In the genomic region with DNA sequence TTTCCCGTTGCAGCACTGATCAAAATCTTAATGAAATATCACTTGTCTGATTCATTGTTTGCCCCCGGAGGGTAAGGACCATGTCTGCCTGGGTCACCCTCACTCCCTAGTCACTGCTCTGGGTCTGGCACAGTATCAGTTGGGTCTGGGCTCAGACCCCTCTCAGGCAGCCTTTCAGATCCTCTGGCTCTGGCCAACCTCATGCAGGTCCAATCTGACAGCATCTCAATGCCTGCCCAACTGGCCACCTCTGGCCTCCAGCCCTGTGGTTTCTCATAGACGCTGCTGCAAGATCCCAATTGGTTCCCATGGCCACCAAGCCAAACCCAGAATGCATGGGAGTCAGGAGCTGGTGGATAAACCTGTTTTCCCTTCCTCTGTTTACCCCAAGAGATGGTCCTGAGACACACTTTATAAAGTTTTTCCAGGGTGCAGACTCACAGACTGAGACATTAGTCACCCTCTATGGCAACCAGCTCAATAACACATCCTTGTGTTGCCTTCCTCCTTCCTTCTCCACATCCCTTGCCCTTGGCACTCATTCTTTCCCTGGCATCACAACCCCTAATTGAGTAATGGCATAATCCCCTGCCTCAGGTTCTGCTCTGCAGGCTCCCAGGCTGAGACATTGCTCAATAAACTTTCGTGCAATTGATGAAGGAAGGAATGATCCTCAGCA, we compare ENCODE assay signal across 29 cellular contexts.
"Had no signal": no experiment of that assay in that cellular context is flagged by ENCODE, and none has a peak within 500 bp of the region (broad histone marks: within the 10 kb centered on the region; RNA-seq: fewer than 3 reads in every experiment).

No MANE protein-coding gene starts in this region.

- ATAC-seq: activated T-cell treated with anti-CD3 and anti-CD28 coated beads, Interleukin-2, amount 50 U/mL, for 4 hours; heart left ventricle; left colon; mucosa of descending colon had no signal

- H3K27ac ChIP-seq: epithelial cell of prostate, heart left ventricle, sigmoid colon, testis, vagina, WERI-Rb-1 had no signal

- H3K4me3 Mint-ChIP-seq: activated naive CD4-positive, alpha-beta T cell treated with anti-CD3 and anti-CD28 coated beads for 36 hours; activated naive CD8-positive, alpha-beta T cell treated with anti-CD3 and anti-CD28 coated beads, Interleukin-2, amount 10 ng/mL, durations not matched to agents 7 days and 5 days; activated T-cell treated with anti-CD3 and anti-CD28 coated beads, Interleukin-2, amount 50 U/mL, for 4 hours; nephron progenitor cell; T-helper 2 cell treated with Interferon-gamma antibody and Interleukin-4, amounts not matched to agents 5 μg/mL and 100 μg/mL, for 36 hours; type B pancreatic cell had no signal

- H3K27ac Mint-ChIP-seq: activated naive CD4-positive, alpha-beta T cell treated with anti-CD3 and anti-CD28 coated beads for 36 hours; activated naive CD8-positive, alpha-beta T cell treated with anti-CD3 and anti-CD28 coated beads, Interleukin-2, amount 10 ng/mL, durations not matched to agents 7 days and 5 days; nephron progenitor cell; progenitor cell of endocrine pancreas; T-helper 2 cell treated with Interferon-gamma antibody and Interleukin-4, amounts not matched to agents 5 μg/mL and 100 μg/mL, for 36 hours; type B pancreatic cell had no signal

- FAIRE-seq: TTC549 had no signal

- H3K9me3 Mint-ChIP-seq: activated naive CD4-positive, alpha-beta T cell treated with anti-CD3 and anti-CD28 coated beads for 36 hours; activated naive CD8-positive, alpha-beta T cell treated with anti-CD3 and anti-CD28 coated beads, Interleukin-2, amount 10 ng/mL, durations not matched to agents 7 days and 5 days; activated T-cell treated with anti-CD3 and anti-CD28 coated beads, Interleukin-2, amount 50 U/mL, for 4 hours; nephron progenitor cell; T-helper 2 cell treated with Interferon-gamma antibody and Interleukin-4, amounts not matched to agents 5 μg/mL and 100 μg/mL, for 36 hours; type B pancreatic cell had no signal

- H3K36me3 ChIP-seq: heart left ventricle, sigmoid colon, vagina had no signal

- DNase-seq: activated CD4-positive, alpha-beta T cell treated with anti-CD3 and anti-CD28 coated beads, Interleukin-2, amount 50 U/mL, for 1 hour; activated CD4-positive, CD25-positive, alpha-beta regulatory T cell treated with anti-CD3 and anti-CD28 coated beads, Interleukin-2, amount 50 U/mL, for 72 hours; activated CD8-positive, alpha-beta memory T cell treated with anti-CD3 and anti-CD28 coated beads for 24 hours; activated CD8-positive, alpha-beta memory T cell treated with anti-CD3 and anti-CD28 coated beads, Interleukin-2, amount 50 U/mL, for 4 hours; activated naive CD4-positive, alpha-beta T cell treated with anti-CD3 and anti-CD28 coated beads for 36 hours; activated naive CD8-positive, alpha-beta T cell treated with anti-CD3 and anti-CD28 coated beads, Interleukin-2, amount 10 ng/mL, durations not matched to agents 7 days and 5 days; activated T-cell treated with anti-CD3 and anti-CD28 coated beads, Interleukin-2, amount 50 U/mL, for 4 hours; amniotic stem cell; cerebellar nuclear complex; cortex of kidney; left colon; mesenchymal stem cell; mucosa of descending colon; nephron progenitor cell; retina; sigmoid colon; stimulated activated CD4-positive, alpha-beta T cell treated with anti-CD3 and anti-CD28 coated beads, Interleukin-2, amount 100 ng/mL, for 48 hours; stimulated activated CD8-positive, alpha-beta memory T cell treated with anti-CD3 and anti-CD28 coated beads, Interleukin-4, amount 100 ng/mL, for 48 hours; stimulated activated naive CD4-positive, alpha-beta T cell; testis; WERI-Rb-1 had no signal

- H3K4me3 ChIP-seq: heart left ventricle, mucosa of descending colon, sigmoid colon, smooth muscle cell, testis, vagina had no signal

- H3K27me3 ChIP-seq: testis, vagina had no signal

- H3K4me1 ChIP-seq: heart left ventricle, sigmoid colon, testis, vagina had no signal

- H3K36me3 Mint-ChIP-seq: activated naive CD8-positive, alpha-beta T cell treated with anti-CD3 and anti-CD28 coated beads, Interleukin-2, amount 10 ng/mL, durations not matched to agents 7 days and 5 days; type B pancreatic cell had no signal

- H3K4me1 Mint-ChIP-seq: activated naive CD8-positive, alpha-beta T cell treated with anti-CD3 and anti-CD28 coated beads, Interleukin-2, amount 10 ng/mL, durations not matched to agents 7 days and 5 days had no signal

- H3K9me3 ChIP-seq: heart left ventricle, mucosa of descending colon, sigmoid colon, testis, vagina had no signal

- H3K4me2 ChIP-seq: smooth muscle cell had no signal
